Comparison of ENCODE assay signal across 1 cellular context in the genomic region with DNA sequence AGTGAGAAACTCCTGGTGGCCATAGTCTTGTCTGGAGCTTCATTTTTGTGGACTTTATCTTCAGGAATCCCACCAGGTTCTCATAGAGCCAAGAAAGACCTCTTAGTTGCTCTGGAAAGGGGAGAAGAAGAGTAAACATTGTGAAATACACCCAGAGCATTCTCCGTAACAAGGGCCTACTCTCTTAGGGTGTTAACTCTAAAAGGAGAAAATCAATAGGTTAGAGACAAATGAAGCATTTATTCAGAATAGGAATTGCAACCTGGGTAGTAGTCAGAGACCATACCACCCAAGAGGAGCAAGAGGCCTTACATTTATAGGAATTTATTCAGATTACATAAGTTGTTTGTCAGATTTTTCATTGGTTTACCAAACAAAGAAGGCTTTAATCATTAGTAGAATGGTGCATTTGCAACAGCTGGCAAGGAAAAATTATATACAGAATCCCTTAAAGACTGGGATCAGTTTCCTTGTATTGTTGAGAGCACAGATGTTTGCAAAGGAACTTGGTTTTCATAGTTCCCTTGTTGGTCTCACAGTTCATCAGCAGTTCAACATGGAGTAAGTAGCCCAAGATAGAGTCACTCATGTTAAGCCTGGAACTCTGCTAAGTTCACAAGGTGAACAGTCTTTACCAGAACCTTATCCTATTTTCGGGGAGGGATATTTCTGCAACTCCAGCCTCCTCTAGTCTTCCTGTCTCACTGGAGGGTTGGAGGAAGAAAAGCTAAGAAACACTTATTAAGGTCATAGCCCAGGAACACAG.
TF ChIP-seq lines count a peak whose summit lies in the region.

No MANE protein-coding gene starts in this region.

TF ChIP-seq in HepG2, 621 proteins besides CTCF, POLR2A, EP300 and RAD21 (continued from another document and continues in another):
- TF ChIP-seq HOXA3 (CRISPR knock-in tag; IDR thresholded peaks at IDR 0.05): 0 out of 2 replicates have a peak, but pooled peaks have one; percentile 32
- no peak; the same call in 1 of the 2 replicates for TF ChIP-seq HNF4A (CRISPR knock-in tag; IDR thresholded peaks at IDR 0.05)
- TF ChIP-seq FOXA3 (CRISPR knock-in tag; IDR thresholded peaks at IDR 0.05): peak; percentile 78
- no peak for TF ChIP-seq GZF1 (CRISPR knock-in tag; IDR thresholded peaks at IDR 0.05)
- peak; percentile 29; the same call in 1 of the 2 replicates for TF ChIP-seq HNF4G (IDR thresholded peaks at IDR 0.05; ENCODE audit: borderline replicate concordance, low read depth, low read length)
- TF ChIP-seq HNF4G (CRISPR knock-in tag; IDR thresholded peaks at IDR 0.05; ENCODE audit: borderline replicate concordance, low read depth): no peak
- TF ChIP-seq CEBPG (CRISPR knock-in tag; IDR thresholded peaks at IDR 0.05): peak; percentile 84
- TF ChIP-seq ZNF552 (CRISPR knock-in tag; IDR thresholded peaks at IDR 0.05; ENCODE audit: borderline replicate concordance): no peak
- TF ChIP-seq KLF6 (CRISPR knock-in tag; IDR thresholded peaks at IDR 0.05): no peak
- no peak for TF ChIP-seq ZBTB7A (CRISPR knock-in tag; IDR thresholded peaks at IDR 0.05)
- TF ChIP-seq, protein P1, sequence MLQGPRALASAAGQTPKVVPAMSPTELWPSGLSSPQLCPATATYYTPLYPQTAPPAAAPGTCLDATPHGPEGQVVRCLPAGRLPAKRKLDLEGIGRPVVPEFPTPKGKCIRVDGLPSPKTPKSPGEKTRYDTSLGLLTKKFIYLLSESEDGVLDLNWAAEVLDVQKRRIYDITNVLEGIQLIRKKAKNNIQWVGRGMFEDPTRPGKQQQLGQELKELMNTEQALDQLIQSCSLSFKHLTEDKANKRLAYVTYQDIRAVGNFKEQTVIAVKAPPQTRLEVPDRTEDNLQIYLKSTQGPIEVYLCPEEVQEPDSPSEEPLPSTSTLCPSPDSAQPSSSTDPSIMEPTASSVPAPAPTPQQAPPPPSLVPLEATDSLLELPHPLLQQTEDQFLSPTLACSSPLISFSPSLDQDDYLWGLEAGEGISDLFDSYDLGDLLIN (CRISPR knock-in tag; IDR thresholded peaks at IDR 0.05; ENCODE audit: borderline replicate concordance): no peak
- TF ChIP-seq, protein P2, sequence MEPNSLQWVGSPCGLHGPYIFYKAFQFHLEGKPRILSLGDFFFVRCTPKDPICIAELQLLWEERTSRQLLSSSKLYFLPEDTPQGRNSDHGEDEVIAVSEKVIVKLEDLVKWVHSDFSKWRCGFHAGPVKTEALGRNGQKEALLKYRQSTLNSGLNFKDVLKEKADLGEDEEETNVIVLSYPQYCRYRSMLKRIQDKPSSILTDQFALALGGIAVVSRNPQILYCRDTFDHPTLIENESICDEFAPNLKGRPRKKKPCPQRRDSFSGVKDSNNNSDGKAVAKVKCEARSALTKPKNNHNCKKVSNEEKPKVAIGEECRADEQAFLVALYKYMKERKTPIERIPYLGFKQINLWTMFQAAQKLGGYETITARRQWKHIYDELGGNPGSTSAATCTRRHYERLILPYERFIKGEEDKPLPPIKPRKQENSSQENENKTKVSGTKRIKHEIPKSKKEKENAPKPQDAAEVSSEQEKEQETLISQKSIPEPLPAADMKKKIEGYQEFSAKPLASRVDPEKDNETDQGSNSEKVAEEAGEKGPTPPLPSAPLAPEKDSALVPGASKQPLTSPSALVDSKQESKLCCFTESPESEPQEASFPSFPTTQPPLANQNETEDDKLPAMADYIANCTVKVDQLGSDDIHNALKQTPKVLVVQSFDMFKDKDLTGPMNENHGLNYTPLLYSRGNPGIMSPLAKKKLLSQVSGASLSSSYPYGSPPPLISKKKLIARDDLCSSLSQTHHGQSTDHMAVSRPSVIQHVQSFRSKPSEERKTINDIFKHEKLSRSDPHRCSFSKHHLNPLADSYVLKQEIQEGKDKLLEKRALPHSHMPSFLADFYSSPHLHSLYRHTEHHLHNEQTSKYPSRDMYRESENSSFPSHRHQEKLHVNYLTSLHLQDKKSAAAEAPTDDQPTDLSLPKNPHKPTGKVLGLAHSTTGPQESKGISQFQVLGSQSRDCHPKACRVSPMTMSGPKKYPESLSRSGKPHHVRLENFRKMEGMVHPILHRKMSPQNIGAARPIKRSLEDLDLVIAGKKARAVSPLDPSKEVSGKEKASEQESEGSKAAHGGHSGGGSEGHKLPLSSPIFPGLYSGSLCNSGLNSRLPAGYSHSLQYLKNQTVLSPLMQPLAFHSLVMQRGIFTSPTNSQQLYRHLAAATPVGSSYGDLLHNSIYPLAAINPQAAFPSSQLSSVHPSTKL (CRISPR knock-in tag; IDR thresholded peaks at IDR 0.05): peak; percentile 75
- no peak for TF ChIP-seq FIP1L1 (IDR thresholded peaks at IDR 0.05; ENCODE audit: borderline replicate concordance, insufficient read depth, low read depth, low read length)
- TF ChIP-seq, protein P3, sequence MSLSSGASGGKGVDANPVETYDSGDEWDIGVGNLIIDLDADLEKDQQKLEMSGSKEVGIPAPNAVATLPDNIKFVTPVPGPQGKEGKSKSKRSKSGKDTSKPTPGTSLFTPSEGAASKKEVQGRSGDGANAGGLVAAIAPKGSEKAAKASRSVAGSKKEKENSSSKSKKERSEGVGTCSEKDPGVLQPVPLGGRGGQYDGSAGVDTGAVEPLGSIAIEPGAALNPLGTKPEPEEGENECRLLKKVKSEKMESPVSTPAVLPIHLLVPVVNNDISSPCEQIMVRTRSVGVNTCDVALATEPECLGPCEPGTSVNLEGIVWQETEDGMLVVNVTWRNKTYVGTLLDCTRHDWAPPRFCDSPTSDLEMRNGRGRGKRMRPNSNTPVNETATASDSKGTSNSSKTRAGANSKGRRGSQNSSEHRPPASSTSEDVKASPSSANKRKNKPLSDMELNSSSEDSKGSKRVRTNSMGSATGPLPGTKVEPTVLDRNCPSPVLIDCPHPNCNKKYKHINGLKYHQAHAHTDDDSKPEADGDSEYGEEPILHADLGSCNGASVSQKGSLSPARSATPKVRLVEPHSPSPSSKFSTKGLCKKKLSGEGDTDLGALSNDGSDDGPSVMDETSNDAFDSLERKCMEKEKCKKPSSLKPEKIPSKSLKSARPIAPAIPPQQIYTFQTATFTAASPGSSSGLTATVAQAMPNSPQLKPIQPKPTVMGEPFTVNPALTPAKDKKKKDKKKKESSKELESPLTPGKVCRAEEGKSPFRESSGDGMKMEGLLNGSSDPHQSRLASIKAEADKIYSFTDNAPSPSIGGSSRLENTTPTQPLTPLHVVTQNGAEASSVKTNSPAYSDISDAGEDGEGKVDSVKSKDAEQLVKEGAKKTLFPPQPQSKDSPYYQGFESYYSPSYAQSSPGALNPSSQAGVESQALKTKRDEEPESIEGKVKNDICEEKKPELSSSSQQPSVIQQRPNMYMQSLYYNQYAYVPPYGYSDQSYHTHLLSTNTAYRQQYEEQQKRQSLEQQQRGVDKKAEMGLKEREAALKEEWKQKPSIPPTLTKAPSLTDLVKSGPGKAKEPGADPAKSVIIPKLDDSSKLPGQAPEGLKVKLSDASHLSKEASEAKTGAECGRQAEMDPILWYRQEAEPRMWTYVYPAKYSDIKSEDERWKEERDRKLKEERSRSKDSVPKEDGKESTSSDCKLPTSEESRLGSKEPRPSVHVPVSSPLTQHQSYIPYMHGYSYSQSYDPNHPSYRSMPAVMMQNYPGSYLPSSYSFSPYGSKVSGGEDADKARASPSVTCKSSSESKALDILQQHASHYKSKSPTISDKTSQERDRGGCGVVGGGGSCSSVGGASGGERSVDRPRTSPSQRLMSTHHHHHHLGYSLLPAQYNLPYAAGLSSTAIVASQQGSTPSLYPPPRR (CRISPR knock-in tag; IDR thresholded peaks at IDR 0.05; ENCODE audit: borderline replicate concordance): no peak
- 0 out of 2 replicates have a peak, but pooled peaks have one; percentile 71 for TF ChIP-seq ZBTB7B (CRISPR knock-in tag; IDR thresholded peaks at IDR 0.05)
- TF ChIP-seq, protein P4, sequence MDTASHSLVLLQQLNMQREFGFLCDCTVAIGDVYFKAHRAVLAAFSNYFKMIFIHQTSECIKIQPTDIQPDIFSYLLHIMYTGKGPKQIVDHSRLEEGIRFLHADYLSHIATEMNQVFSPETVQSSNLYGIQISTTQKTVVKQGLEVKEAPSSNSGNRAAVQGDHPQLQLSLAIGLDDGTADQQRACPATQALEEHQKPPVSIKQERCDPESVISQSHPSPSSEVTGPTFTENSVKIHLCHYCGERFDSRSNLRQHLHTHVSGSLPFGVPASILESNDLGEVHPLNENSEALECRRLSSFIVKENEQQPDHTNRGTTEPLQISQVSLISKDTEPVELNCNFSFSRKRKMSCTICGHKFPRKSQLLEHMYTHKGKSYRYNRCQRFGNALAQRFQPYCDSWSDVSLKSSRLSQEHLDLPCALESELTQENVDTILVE (CRISPR knock-in tag; IDR thresholded peaks at IDR 0.05): no peak
- no peak for TF ChIP-seq ZNF546 (CRISPR knock-in tag; conservative IDR thresholded peaks at IDR 0.05)
- TF ChIP-seq ZNF713 (CRISPR knock-in tag; IDR thresholded peaks at IDR 0.05): no peak
- TF ChIP-seq ZNF563 (CRISPR knock-in tag; IDR thresholded peaks at IDR 0.05): no peak
- peak; percentile 34 for TF ChIP-seq TEAD3 (CRISPR knock-in tag; optimal IDR thresholded peaks at IDR 0.05; ENCODE audit: borderline replicate concordance)
- no peak for TF ChIP-seq ZNF17 (CRISPR knock-in tag; IDR thresholded peaks at IDR 0.05)
- peak; percentile 63 for TF ChIP-seq CEBPB (IDR thresholded peaks at IDR 0.05; ENCODE audit: borderline replicate concordance, low read depth, low read length)
- TF ChIP-seq, protein P5, sequence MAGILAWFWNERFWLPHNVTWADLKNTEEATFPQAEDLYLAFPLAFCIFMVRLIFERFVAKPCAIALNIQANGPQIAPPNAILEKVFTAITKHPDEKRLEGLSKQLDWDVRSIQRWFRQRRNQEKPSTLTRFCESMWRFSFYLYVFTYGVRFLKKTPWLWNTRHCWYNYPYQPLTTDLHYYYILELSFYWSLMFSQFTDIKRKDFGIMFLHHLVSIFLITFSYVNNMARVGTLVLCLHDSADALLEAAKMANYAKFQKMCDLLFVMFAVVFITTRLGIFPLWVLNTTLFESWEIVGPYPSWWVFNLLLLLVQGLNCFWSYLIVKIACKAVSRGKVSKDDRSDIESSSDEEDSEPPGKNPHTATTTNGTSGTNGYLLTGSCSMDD (CRISPR knock-in tag; IDR thresholded peaks at IDR 0.05): no peak
- peak; percentile 66; the same call in 1 of the 2 replicates for TF ChIP-seq SOX5 (CRISPR knock-in tag; IDR thresholded peaks at IDR 0.05; ENCODE audit: borderline replicate concordance)
- no peak for TF ChIP-seq ELF3 (CRISPR knock-in tag; IDR thresholded peaks at IDR 0.05)
- TF ChIP-seq ESRRA (CRISPR knock-in tag; IDR thresholded peaks at IDR 0.05; ENCODE audit: low read depth): no peak
- TF ChIP-seq, protein P6, sequence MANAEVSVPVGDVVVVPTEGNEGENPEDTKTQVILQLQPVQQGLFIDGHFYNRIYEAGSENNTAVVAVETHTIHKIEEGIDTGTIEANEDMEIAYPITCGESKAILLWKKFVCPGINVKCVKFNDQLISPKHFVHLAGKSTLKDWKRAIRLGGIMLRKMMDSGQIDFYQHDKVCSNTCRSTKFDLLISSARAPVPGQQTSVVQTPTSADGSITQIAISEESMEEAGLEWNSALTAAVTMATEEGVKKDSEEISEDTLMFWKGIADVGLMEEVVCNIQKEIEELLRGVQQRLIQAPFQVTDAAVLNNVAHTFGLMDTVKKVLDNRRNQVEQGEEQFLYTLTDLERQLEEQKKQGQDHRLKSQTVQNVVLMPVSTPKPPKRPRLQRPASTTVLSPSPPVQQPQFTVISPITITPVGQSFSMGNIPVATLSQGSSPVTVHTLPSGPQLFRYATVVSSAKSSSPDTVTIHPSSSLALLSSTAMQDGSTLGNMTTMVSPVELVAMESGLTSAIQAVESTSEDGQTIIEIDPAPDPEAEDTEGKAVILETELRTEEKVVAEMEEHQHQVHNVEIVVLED (CRISPR knock-in tag; IDR thresholded peaks at IDR 0.05; ENCODE audit: borderline replicate concordance): no peak
- TF ChIP-seq, protein P7, sequence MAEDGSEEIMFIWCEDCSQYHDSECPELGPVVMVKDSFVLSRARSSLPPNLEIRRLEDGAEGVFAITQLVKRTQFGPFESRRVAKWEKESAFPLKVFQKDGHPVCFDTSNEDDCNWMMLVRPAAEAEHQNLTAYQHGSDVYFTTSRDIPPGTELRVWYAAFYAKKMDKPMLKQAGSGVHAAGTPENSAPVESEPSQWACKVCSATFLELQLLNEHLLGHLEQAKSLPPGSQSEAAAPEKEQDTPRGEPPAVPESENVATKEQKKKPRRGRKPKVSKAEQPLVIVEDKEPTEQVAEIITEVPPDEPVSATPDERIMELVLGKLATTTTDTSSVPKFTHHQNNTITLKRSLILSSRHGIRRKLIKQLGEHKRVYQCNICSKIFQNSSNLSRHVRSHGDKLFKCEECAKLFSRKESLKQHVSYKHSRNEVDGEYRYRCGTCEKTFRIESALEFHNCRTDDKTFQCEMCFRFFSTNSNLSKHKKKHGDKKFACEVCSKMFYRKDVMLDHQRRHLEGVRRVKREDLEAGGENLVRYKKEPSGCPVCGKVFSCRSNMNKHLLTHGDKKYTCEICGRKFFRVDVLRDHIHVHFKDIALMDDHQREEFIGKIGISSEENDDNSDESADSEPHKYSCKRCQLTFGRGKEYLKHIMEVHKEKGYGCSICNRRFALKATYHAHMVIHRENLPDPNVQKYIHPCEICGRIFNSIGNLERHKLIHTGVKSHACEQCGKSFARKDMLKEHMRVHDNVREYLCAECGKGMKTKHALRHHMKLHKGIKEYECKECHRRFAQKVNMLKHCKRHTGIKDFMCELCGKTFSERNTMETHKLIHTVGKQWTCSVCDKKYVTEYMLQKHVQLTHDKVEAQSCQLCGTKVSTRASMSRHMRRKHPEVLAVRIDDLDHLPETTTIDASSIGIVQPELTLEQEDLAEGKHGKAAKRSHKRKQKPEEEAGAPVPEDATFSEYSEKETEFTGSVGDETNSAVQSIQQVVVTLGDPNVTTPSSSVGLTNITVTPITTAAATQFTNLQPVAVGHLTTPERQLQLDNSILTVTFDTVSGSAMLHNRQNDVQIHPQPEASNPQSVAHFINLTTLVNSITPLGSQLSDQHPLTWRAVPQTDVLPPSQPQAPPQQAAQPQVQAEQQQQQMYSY (CRISPR knock-in tag; IDR thresholded peaks at IDR 0.05): no peak
- no peak for TF ChIP-seq ZNF543 (CRISPR knock-in tag; IDR thresholded peaks at IDR 0.05)
- no peak for TF ChIP-seq STAG1 (CRISPR knock-in tag; IDR thresholded peaks at IDR 0.05)
- peak; percentile 57; the same call in 1 of the 2 replicates for TF ChIP-seq HMG20A (CRISPR knock-in tag; IDR thresholded peaks at IDR 0.05; ENCODE audit: borderline replicate concordance)
- TF ChIP-seq ZNF749 (CRISPR knock-in tag; IDR thresholded peaks at IDR 0.05; ENCODE audit: borderline replicate concordance): no peak
